In genomic region chr20:44211177-44212039, GRCh38 we compare ENCODE assay signal across 8 cellular contexts. TPM values are rescaled to one million over a fixed set of nuclear protein-coding genes. Genes with fewer than 3 reads are reported as not detected.
A peak's percentile ranks its signal among the peaks of the same experiment; 100 is the strongest.
DNase-seq lines count a peak whose midpoint lies in the region; ATAC-seq lines count a peak whose summit lies in the region.

No MANE protein-coding gene starts in this region.

- H3K9me3 ChIP-seq in HUES48 (ENCODE audit: control insufficient read depth, insufficient read depth, low read length): no peaks in the 10 kb centered on the region

- H3K4me1 Mint-ChIP-seq in activated T-helper 17 cell treated with anti-CD3 and anti-CD28 coated beads, Interleukin-2, amount 50 U/mL, for 72 hours: peaks cover 38% of the 10 kb centered on the region

- peaks cover 9% of the 10 kb centered on the region for H3K36me3 ChIP-seq in HUES48 (ENCODE audit: control insufficient read depth, insufficient read depth, low read length)

- peak overlapping the region; percentile 85 for H3K9ac ChIP-seq in HUES48 (ENCODE audit: low read depth, low read length)

- H3K36me3 Mint-ChIP-seq in activated T-helper 17 cell treated with anti-CD3 and anti-CD28 coated beads, Interleukin-2, amount 50 U/mL, for 72 hours (ENCODE audit: low read depth): peaks cover 47% of the 10 kb centered on the region

- intact Hi-C loops in left ventricle myocardium superior (cut with micrococcal nuclease): loop anchor here (10.0 kb wide), 1 partner anchor 253 kb away; no protein-coding TSS in a partner anchor

- peak overlapping the region; percentile 90 for H3K4me3 Mint-ChIP-seq in activated T-helper 17 cell treated with anti-CD3 and anti-CD28 coated beads, Interleukin-2, amount 50 U/mL, for 72 hours

- H3K4me1 ChIP-seq in HUES48 (ENCODE audit: control insufficient read depth, insufficient read depth, low read length): peaks cover 29% of the 10 kb centered on the region

- no peaks in the 10 kb centered on the region for H3K9me3 Mint-ChIP-seq in activated T-helper 17 cell treated with anti-CD3 and anti-CD28 coated beads, Interleukin-2, amount 50 U/mL, for 72 hours

- peak overlapping the region; percentile 78 for H3K4me3 ChIP-seq in HUES48 (ENCODE audit: low read depth, low read length)

- peak; percentile 52 for DNase-seq in NCI-H82 (lab: John Stamatoyannopoulos, UW)
- DNase-seq in NCI-H82 treated with DMSO at 0.1 percent for 48 hours (lab: John Stamatoyannopoulos, UW; ENCODE audit: unreplicated experiment): no peak
- peak; percentile 34 for DNase-seq in left ventricle myocardium superior
- DNase-seq in retina: peak; percentile 40
- DNase-seq in DMS114 treated with DMSO at 0.1 percent for 48 hours (lab: John Stamatoyannopoulos, UW; ENCODE audit: unreplicated experiment): no peak
- no peak for DNase-seq in 8988T

- H3K27ac ChIP-seq in HUES48 (ENCODE audit: low read depth, low read length): peak overlapping the region; percentile 99

- H3K27ac Mint-ChIP-seq in activated T-helper 17 cell treated with anti-CD3 and anti-CD28 coated beads, Interleukin-2, amount 50 U/mL, for 72 hours: peak overlapping the region; percentile 94

- H3K27me3 Mint-ChIP-seq in activated T-helper 17 cell treated with anti-CD3 and anti-CD28 coated beads, Interleukin-2, amount 50 U/mL, for 72 hours: no peaks in the 10 kb centered on the region

- no peak for ATAC-seq in activated T-helper 17 cell treated with anti-CD3 and anti-CD28 coated beads, Interleukin-2, amount 50 U/mL, for 72 hours (replicated peaks)
- no peak for ATAC-seq in left ventricle myocardium superior

- H3K27me3 ChIP-seq in HUES48 (ENCODE audit: control insufficient read depth, insufficient read depth, low read length): no peaks in the 10 kb centered on the region

RNA-seq across cellular contexts. Expression of gene OSER1, which starts 0.8 kb away (rescaled TPM):
- 10 to 100 TPM; 30.5 to 38.6 TPM for total RNA-seq in activated T-helper 17 cell treated with anti-CD3 and anti-CD28 coated beads, Interleukin-2, amount 50 U/mL, for 72 hours
- total RNA-seq in left ventricle myocardium superior: 35.2 TPM

RNA-seq across cellular contexts. Expression of gene JPH2, which starts 24.4 kb away (rescaled TPM):
- under 1 TPM; 0.09 to 0.42 TPM for total RNA-seq in activated T-helper 17 cell treated with anti-CD3 and anti-CD28 coated beads, Interleukin-2, amount 50 U/mL, for 72 hours
- 182 TPM for total RNA-seq in left ventricle myocardium superior

RNA-seq across cellular contexts. Expression of gene GDAP1L1, which starts 35.7 kb away (rescaled TPM):
- not detected for total RNA-seq in activated T-helper 17 cell treated with anti-CD3 and anti-CD28 coated beads, Interleukin-2, amount 50 U/mL, for 72 hours
- total RNA-seq in left ventricle myocardium superior: 0.42 TPM

Comparison
In these comparisons a context has a peak if more than half of its experiments do, and no peak if none do; other contexts are left out.
1. DNase-seq: peak in NCI-H82 (single experiment), left ventricle myocardium superior (single experiment) and retina (single experiment); none in NCI-H82 treated with DMSO at 0.1 percent for 48 hours (single experiment), DMS114 treated with DMSO at 0.1 percent for 48 hours (single experiment) and 8988T (single experiment).
2. RNA of gene JPH2, which starts 24.4 kb away (total RNA-seq): 182 TPM in left ventricle myocardium superior (single experiment); 0.09 to 0.42 TPM in activated T-helper 17 cell treated with anti-CD3 and anti-CD28 coated beads, Interleukin-2, amount 50 U/mL, for 72 hours; every median in the first group is over 100 times any median in the second.